15 cellular contexts compared by ENCODE assay signal in genomic region chr3:74139648-74140047, GRCh38.
A peak's percentile ranks its signal among the peaks of the same experiment; 100 is the strongest.
DNase-seq lines count a peak whose midpoint lies in the region; ATAC-seq and TF ChIP-seq lines count a peak whose summit lies in the region.
"Had no signal": no experiment of that assay in that cellular context is flagged by ENCODE, and none has a peak within 500 bp of the region (broad histone marks: within the 10 kb centered on the region; RNA-seq: fewer than 3 reads in every experiment).

No MANE protein-coding gene starts in this region.

- DNase-seq in NCI-H345 (lab: John Stamatoyannopoulos, UW) = peak; percentile 2
- no peak for DNase-seq in NCI-H345 treated with DMSO at 0.1 percent for 48 hours (lab: John Stamatoyannopoulos, UW; ENCODE audit: unreplicated experiment)
- no peak for DNase-seq in LNCaP clone FGC (ENCODE audit: low read depth)
- peak; percentile 8 for DNase-seq in cerebellum (ENCODE audit: low spot score)
- DNase-seq in neural crest cell (ENCODE audit: low read depth, low spot score) = no peak
- DNase-seq in NCI-H1694 treated with DMSO at 0.1 percent for 48 hours (lab: John Stamatoyannopoulos, UW) = no peak
- no peak for DNase-seq in NCI-H2081 treated with DMSO at 0.1 percent for 48 hours (lab: John Stamatoyannopoulos, UW)
- DNase-seq: activated CD4-positive, alpha-beta T cell treated with anti-CD3 and anti-CD28 coated beads, Interleukin-2, amount 50 U/mL, for 4 hours; DMS 273 treated with DMSO at 0.1 percent for 48 hours; dorsolateral prefrontal cortex; spleen had no signal

- no peak overlapping the region for H3K27ac Mint-ChIP-seq in neural crest cell (ENCODE audit: unreplicated experiment)
- H3K27ac Mint-ChIP-seq: activated T-helper 17 cell treated with anti-CD3 and anti-CD28 coated beads, Interleukin-2, amount 50 U/mL, for 72 hours; T-helper 2 cell treated with Interferon-gamma antibody and Interleukin-4, amounts not matched to agents 5 μg/mL and 100 μg/mL, for 36 hours had no signal

- H3K9me3 Mint-ChIP-seq in neural crest cell = no peaks in the 10 kb centered on the region
- H3K9me3 Mint-ChIP-seq: T-helper 2 cell treated with Interferon-gamma antibody and Interleukin-4, amounts not matched to agents 5 μg/mL and 100 μg/mL, for 36 hours had no signal

- no peak overlapping the region for H3K4me3 Mint-ChIP-seq in neural crest cell
- H3K4me3 Mint-ChIP-seq: activated T-helper 17 cell treated with anti-CD3 and anti-CD28 coated beads, Interleukin-2, amount 50 U/mL, for 72 hours; T-helper 2 cell treated with Interferon-gamma antibody and Interleukin-4, amounts not matched to agents 5 μg/mL and 100 μg/mL, for 36 hours had no signal

- no peak overlapping the region for H3K4me3 ChIP-seq in LNCaP clone FGC (ENCODE audit: low read depth, low read length)
- H3K4me3 ChIP-seq: A549, dorsolateral prefrontal cortex, spleen had no signal

- ATAC-seq in GM21619 (IDR thresholded peaks at IDR 0.05; ENCODE audit: unreplicated experiment) = no peak
- ATAC-seq: A549; activated T-helper 17 cell treated with anti-CD3 and anti-CD28 coated beads, Interleukin-2, amount 50 U/mL, for 72 hours had no signal

- no peaks in the 10 kb centered on the region for H3K4me1 Mint-ChIP-seq in neural crest cell
- H3K4me1 Mint-ChIP-seq: activated T-helper 17 cell treated with anti-CD3 and anti-CD28 coated beads, Interleukin-2, amount 50 U/mL, for 72 hours had no signal

- peaks cover 10% of the 10 kb centered on the region for H3K27me3 Mint-ChIP-seq in neural crest cell (ENCODE audit: low read depth)
- H3K27me3 Mint-ChIP-seq: activated T-helper 17 cell treated with anti-CD3 and anti-CD28 coated beads, Interleukin-2, amount 50 U/mL, for 72 hours had no signal

- TF ChIP-seq CTCF in LNCaP clone FGC (IDR thresholded peaks at IDR 0.05; ENCODE audit: control insufficient read depth, extremely low read depth, insufficient read depth) (peak; percentile 53), neural crest cell (conservative IDR thresholded peaks at IDR 0.05) (peak; percentile 18)

- no peaks in the 10 kb centered on the region for H3K36me3 Mint-ChIP-seq in neural crest cell (ENCODE audit: low read depth)

Comparison
In these comparisons a context has a peak if more than half of its experiments do, and no peak if none do; other contexts are left out.
1. DNase-seq: peak in NCI-H345 (single experiment) and cerebellum (single experiment); none in NCI-H345 treated with DMSO at 0.1 percent for 48 hours (single experiment), LNCaP clone FGC (single experiment), neural crest cell (single experiment), NCI-H1694 treated with DMSO at 0.1 percent for 48 hours (single experiment) and NCI-H2081 treated with DMSO at 0.1 percent for 48 hours (single experiment).